In genomic region chr16:4336701-4337539, GRCh38 we compare ENCODE assay signal across 1 cellular context.
TF ChIP-seq lines count a peak whose summit lies in the region.

No MANE protein-coding gene starts in this region.

TF ChIP-seq in HEK293, 187 proteins besides CTCF, POLR2A, EP300 and RAD21 (continued from another document):
- TF ChIP-seq HIC1 (tag by site-specific recombination; IDR thresholded peaks at IDR 0.05) (no peak; the same call in 1 of the 2 replicates), ZBTB26 (tag by site-specific recombination; optimal IDR thresholded peaks at IDR 0.05) (no peak), ZNF184 (tag by site-specific recombination; IDR thresholded peaks at IDR 0.05) (no peak), ZBTB8A (tag by site-specific recombination; IDR thresholded peaks at IDR 0.05) (0 out of 2 replicates have a peak, but pooled peaks have one; percentile 9), HOXA7 (CRISPR knock-in tag; IDR thresholded peaks at IDR 0.05; ENCODE audit: borderline replicate concordance) (no peak), ZNF114 (tag by site-specific recombination; IDR thresholded peaks at IDR 0.05) (no peak), ELK4 (IDR thresholded peaks at IDR 0.05; ENCODE audit: borderline replicate concordance, low read depth, low read length) (no peak), ZNF692 (tag by site-specific recombination; IDR thresholded peaks at IDR 0.05) (no peak), GLIS2 (tag by site-specific recombination; IDR thresholded peaks at IDR 0.05) (peak; percentile 96), ZSCAN5A (tag by site-specific recombination; IDR thresholded peaks at IDR 0.05) (no peak), TRIM28 (IDR thresholded peaks at IDR 0.05; ENCODE audit: borderline replicate concordance, low read length) (no peak)
